12 cellular contexts compared by ENCODE assay signal in genomic region chr11:46302866-46303265, GRCh38. TPM values are rescaled to one million over a fixed set of nuclear protein-coding genes. Genes with fewer than 3 reads are reported as not detected.
A peak's percentile ranks its signal among the peaks of the same experiment; 100 is the strongest.
DNase-seq lines count a peak whose midpoint lies in the region; ATAC-seq and TF ChIP-seq lines count a peak whose summit lies in the region.
"Had no signal": no experiment of that assay in that cellular context is flagged by ENCODE, and none has a peak within 500 bp of the region (broad histone marks: within the 10 kb centered on the region; RNA-seq: fewer than 3 reads in every experiment).

No MANE protein-coding gene starts in this region.

- H3K27me3 ChIP-seq in heart right ventricle (no peaks in the 10 kb centered on the region), BE2C (no peaks in the 10 kb centered on the region)
- H3K27me3 ChIP-seq: neural progenitor cell had no signal

- ATAC-seq in GM19397 (IDR thresholded peaks at IDR 0.05; ENCODE audit: unreplicated experiment) (peak; percentile 81), HG02884 (IDR thresholded peaks at IDR 0.05; ENCODE audit: unreplicated experiment) (peak; percentile 72), WTC11 (no peak), heart right ventricle (no peak), Right ventricle myocardium inferior (no peak)

- CTCF ChIA-PET in WTC11 (lab: Charles Lee): interaction anchor here (11.2 kb wide), 1 partner anchor 8 kb away, joined by 242 read pairs; no protein-coding TSS in a partner anchor

- intact Hi-C loops in heart right ventricle (cut with DNase I): loop anchor here in 1 of 10 donors (10.0 kb wide), 1 partner anchor 178 kb away; the partner anchor contains the start of gene PHF21A
- intact Hi-C loops in Right ventricle myocardium inferior (cut with DNase I): no loop called here

- POLR2A ChIA-PET in WTC11 (lab: Charles Lee): no interaction called here

- no peak overlapping the region for H3K27ac ChIP-seq in heart right ventricle
- H3K27ac ChIP-seq: neural progenitor cell had no signal

- peaks cover 0 to 42% (median 0%) of the 10 kb centered on the region in 9 donors for H3K36me3 ChIP-seq in heart right ventricle
- H3K36me3 ChIP-seq in BE2C: no peaks in the 10 kb centered on the region
- H3K36me3 ChIP-seq: neural progenitor cell had no signal

- DNase-seq in GM10266 (ENCODE audit: extremely low spot score): peak; percentile 67
- DNase-seq in MV-4-11 (lab: John Stamatoyannopoulos, UW): peak; percentile 94
- no peak for DNase-seq in WTC11 (ENCODE audit: low spot score)
- DNase-seq in heart right ventricle: no peak
- no peak for DNase-seq in BE2C
- no peak for DNase-seq in Right ventricle myocardium inferior (ENCODE audit: missing footprints)
- DNase-seq: activated gamma-delta T cell treated with Interleukin-2 at 50 U/mL for 16 hours, kidney, NCI-H2081 treated with DMSO at 0.1 percent for 48 hours had no signal

- H3K4me3 ChIP-seq in heart right ventricle (no peak overlapping the region), BE2C (ENCODE audit: low read depth, low read length) (no peak overlapping the region)
- H3K4me3 ChIP-seq: neural progenitor cell had no signal

- TF ChIP-seq CTCF in GM10266 (IDR thresholded peaks at IDR 0.05; ENCODE audit: control insufficient read depth, insufficient read depth, low read depth, missing control alignments): no peak
- TF ChIP-seq CTCF in WTC11 (IDR thresholded peaks at IDR 0.05): no peak
- TF ChIP-seq CTCF in heart right ventricle (IDR thresholded peaks at IDR 0.05): no peak
- TF ChIP-seq CTCF in BE2C (IDR thresholded peaks at IDR 0.05; ENCODE audit: low read depth, low read length): no peak

- 88 to 93% methylated on average over 7 of the region's 7 CpGs for WGBS in heart right ventricle, 2 donors

- H3K9me3 ChIP-seq in heart right ventricle: no peaks in the 10 kb centered on the region
- no peaks in the 10 kb centered on the region for H3K9me3 ChIP-seq in BE2C

- H3K9me3 Mint-ChIP-seq in WTC11: no peaks in the 10 kb centered on the region
- H3K9me3 Mint-ChIP-seq: neural progenitor cell had no signal

- H3K4me1 ChIP-seq in heart right ventricle (peaks cover 0 to 15% (median 0%) of the 10 kb centered on the region in 9 donors), BE2C (no peaks in the 10 kb centered on the region)

- H3K4me3 Mint-ChIP-seq in WTC11: no peak overlapping the region
- H3K4me3 Mint-ChIP-seq: neural progenitor cell had no signal

- no peaks in the 10 kb centered on the region for H3K27me3 Mint-ChIP-seq in WTC11 (ENCODE audit: low read depth)

- no peak overlapping the region for H3K27ac Mint-ChIP-seq in WTC11
- H3K27ac Mint-ChIP-seq: neural progenitor cell had no signal

- H3K36me3 Mint-ChIP-seq in WTC11: 0 out of 2 replicates have a peak, but pooled peaks cover 2% of the 10 kb centered on the region
- H3K36me3 Mint-ChIP-seq: neural progenitor cell had no signal

- peaks cover 10% of the 10 kb centered on the region for H3K4me1 Mint-ChIP-seq in WTC11

TF ChIP-seq in WTC11, 78 proteins besides CTCF, POLR2A, EP300 and RAD21:
- TF ChIP-seq GABPB1 (CRISPR knock-in tag; IDR thresholded peaks at IDR 0.05) (no peak), HMGA2 (CRISPR knock-in tag; IDR thresholded peaks at IDR 0.05) (no peak), ELF4 (CRISPR knock-in tag; IDR thresholded peaks at IDR 0.05; ENCODE audit: low read depth) (no peak), ATF2 (CRISPR knock-in tag; IDR thresholded peaks at IDR 0.05; ENCODE audit: borderline replicate concordance, low read depth) (no peak), E2F1 (CRISPR knock-in tag; IDR thresholded peaks at IDR 0.05) (no peak), ATF3 (CRISPR knock-in tag; conservative IDR thresholded peaks at IDR 0.05) (no peak), JAZF1 (CRISPR knock-in tag; IDR thresholded peaks at IDR 0.05) (no peak), ZNF232 (CRISPR knock-in tag; IDR thresholded peaks at IDR 0.05) (no peak), MLX (CRISPR knock-in tag; IDR thresholded peaks at IDR 0.05) (no peak), NR3C1 (CRISPR knock-in tag; conservative IDR thresholded peaks at IDR 0.05; ENCODE audit: low read depth) (no peak), MXD4 (CRISPR knock-in tag; IDR thresholded peaks at IDR 0.05; ENCODE audit: borderline replicate concordance) (no peak), KAT7 (CRISPR knock-in tag; IDR thresholded peaks at IDR 0.05; ENCODE audit: borderline replicate concordance) (no peak), E2F4 (CRISPR knock-in tag; IDR thresholded peaks at IDR 0.05; ENCODE audit: borderline replicate concordance, low read depth) (no peak), PRRX2 (CRISPR knock-in tag; IDR thresholded peaks at IDR 0.05) (no peak), IRF1 (CRISPR knock-in tag; IDR thresholded peaks at IDR 0.05) (no peak), GTF2I (CRISPR knock-in tag; conservative IDR thresholded peaks at IDR 0.05) (no peak)

RNA-seq across cellular contexts. Expression of gene CREB3L1, which starts 25.4 kb away (rescaled TPM):
- 10.9 to 12.6 TPM (median 11.4 TPM) in 3 replicates for total RNA-seq in WTC11 (2021)
- total RNA-seq in heart right ventricle: 100 to 1,000 TPM in 1 of 10 donors, 10 to 100 TPM in 9; 14.9 to 127 (median 36.1) TPM
- polyA plus RNA-seq in heart right ventricle: 10 to 100 TPM in 1 of 2 donors, 1 to 10 TPM in 1; 9.7 to 49.5 TPM
- 0.42 TPM for polyA plus RNA-seq in BE2C (2012; ENCODE audit: insufficient read depth, insufficient read length, low read depth)
- 64.1 TPM for total RNA-seq in Right ventricle myocardium inferior

RNA-seq across cellular contexts. Expression of gene DGKZ, which starts 44.4 kb away (rescaled TPM):
- total RNA-seq in WTC11 (2021) (107 to 139 TPM (median 115 TPM) in 3 replicates), heart right ventricle (10 to 100 TPM; 46.4 to 77.9 (median 60.1) TPM), Right ventricle myocardium inferior (67.5 TPM)
- 100 to 1,000 TPM in 1 of 2 donors, 10 to 100 TPM in 1; 31.9 to 107 TPM for polyA plus RNA-seq in heart right ventricle
- 74.7 TPM for polyA plus RNA-seq in BE2C (2012; ENCODE audit: insufficient read depth, insufficient read length, low read depth)

Comparison
In these comparisons a context has a peak if more than half of its experiments do, and no peak if none do; other contexts are left out.
1. DNase-seq: peak in GM10266 (single experiment) and MV-4-11 (single experiment); none in WTC11 (single experiment), heart right ventricle (0 of 2), BE2C (single experiment) and Right ventricle myocardium inferior (single experiment).
2. ATAC-seq: peak in GM19397 (single experiment) and HG02884 (single experiment); none in WTC11 (single experiment), heart right ventricle (0 of 8) and Right ventricle myocardium inferior (single experiment).